9 cellular contexts compared by ENCODE assay signal in the genomic region with DNA sequence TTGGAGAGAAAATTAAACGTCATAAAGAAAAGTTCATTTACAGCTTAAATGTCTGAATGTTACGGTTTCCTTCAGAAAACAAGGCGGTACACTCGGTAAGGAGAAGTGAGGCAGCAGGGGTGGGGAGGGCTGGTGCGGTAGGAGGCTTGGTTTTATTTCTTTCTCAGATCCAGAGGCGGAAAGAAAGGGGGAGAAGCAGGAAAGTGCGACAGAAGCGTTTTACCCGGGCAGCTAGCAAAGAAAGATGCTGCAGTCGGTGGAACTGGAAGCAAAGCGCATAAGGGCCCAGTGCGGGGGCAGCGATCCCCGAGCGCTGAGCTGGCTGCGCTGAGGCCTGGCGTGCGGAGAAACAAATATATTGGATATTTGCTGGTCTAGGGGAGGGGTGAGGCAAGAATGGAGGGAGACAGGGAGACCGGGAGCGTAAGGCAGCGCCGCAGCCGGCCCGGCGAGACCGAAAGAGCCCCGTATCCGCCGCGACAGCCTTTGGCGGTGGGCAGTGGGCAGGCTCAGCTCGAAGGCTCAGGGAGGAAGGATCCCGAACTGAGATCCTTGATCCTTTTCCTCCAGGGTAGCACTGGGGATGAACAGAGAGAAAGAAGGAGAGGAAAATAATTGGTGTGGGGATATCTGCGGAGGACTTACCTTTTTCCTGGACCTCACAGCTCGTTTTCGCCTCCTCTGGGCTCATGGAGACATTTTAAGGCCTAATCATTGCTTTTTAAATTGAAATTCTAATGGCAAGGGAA. TPM values are rescaled to one million over a fixed set of nuclear protein-coding genes. Genes with fewer than 3 reads are reported as not detected.
DNase-seq lines count a peak whose midpoint lies in the region; ATAC-seq, FAIRE-seq and TF ChIP-seq lines count a peak whose summit lies in the region.
"Had no signal": no experiment of that assay in that cellular context is flagged by ENCODE, and none has a peak within 500 bp of the region (broad histone marks: within the 10 kb centered on the region; RNA-seq: fewer than 3 reads in every experiment).

No MANE protein-coding gene starts in this region.

- H3K27me3 Mint-ChIP-seq in memory B cell = peaks cover 49% of the 10 kb centered on the region

- H3K27me3 ChIP-seq in HepG2 (ENCODE audit: control insufficient read depth in 1 of 2, insufficient read depth in 2 of 2, low read length in 2 of 2) (peaks cover 19 to 99% of the 10 kb centered on the region in 2 experiments), right lobe of liver (peaks cover 11 to 58% of the 10 kb centered on the region in 2 donors), uterus (peaks cover 11 to 88% of the 10 kb centered on the region in 2 donors)

- POLR2A ChIA-PET in HepG2 (lab: Yijun Ruan, JAX) = no interaction called here

- H3K4me3 Mint-ChIP-seq in memory B cell = peak overlapping the region; percentile 43

- FAIRE-seq in HepG2 (lab: Jason Lieb, UNC) = no peak

- TF ChIP-seq EP300 in HepG2 (IDR thresholded peaks at IDR 0.05; ENCODE audit: low read depth in 2 of 2, low read length in 2 of 2) (no peak), HepG2 (CRISPR knock-in tag; IDR thresholded peaks at IDR 0.05; ENCODE audit: borderline replicate concordance) (no peak)

- no peak for TF ChIP-seq POLR2A in HepG2 (IDR thresholded peaks at IDR 0.05; ENCODE audit: insufficient read depth in 1 of 2, low read depth in 2 of 2, low read length in 2 of 2)
- TF ChIP-seq POLR2A in right lobe of liver (IDR thresholded peaks at IDR 0.05) = no peak
- TF ChIP-seq POLR2A in uterus (IDR thresholded peaks at IDR 0.05) = no peak

- TF ChIP-seq CTCF in HepG2 (CRISPR knock-in tag; IDR thresholded peaks at IDR 0.05) (no peak), right lobe of liver (IDR thresholded peaks at IDR 0.05) (no peak), uterus (IDR thresholded peaks at IDR 0.05) (no peak)

- intact Hi-C loops in HepG2 (cut with micrococcal nuclease; ENCODE audit: unreplicated experiment) (no loop called here), right lobe of liver (cut with DNase I) (no loop called here), uterus (cut with DNase I; ENCODE audit: low total_unique reads) (no loop called here)

- BruUV-seq in HepG2 (replicated peaks; lab: Mats Ljungman, UMichigan) = no TSS peak

- H3K4me2 ChIP-seq in HepG2 (ENCODE audit: low read depth, low read length) = no peak overlapping the region

- peaks cover 21% of the 10 kb centered on the region for H3K4me1 Mint-ChIP-seq in memory B cell

- H3K9ac ChIP-seq in HepG2 (ENCODE audit: insufficient read depth, low read depth, low read length) = no peak overlapping the region

- H3K27ac ChIP-seq in HepG2 (ENCODE audit: extremely low read length, insufficient read depth, low read length) = no peak overlapping the region
- H3K27ac ChIP-seq in right lobe of liver = no peak overlapping the region
- H3K27ac ChIP-seq in uterus = peak overlapping the region in 1 of 2 donors; percentile 60

- no peak overlapping the region for H3K4me3 ChIP-seq in HepG2 (replicated peaks in 1 of 3; ENCODE audit: insufficient read depth in 1 of 3, low read depth in 2 of 3, low read length in 3 of 3)
- H3K4me3 ChIP-seq in right lobe of liver = no peak overlapping the region
- peak overlapping the region; percentile 10 to 16 for H3K4me3 ChIP-seq in uterus

- H3K9me3 ChIP-seq in HepG2 (ENCODE audit: low read length) = no peaks in the 10 kb centered on the region
- H3K9me3 ChIP-seq in right lobe of liver = no peaks in the 10 kb centered on the region
- no peaks in the 10 kb centered on the region for H3K9me3 ChIP-seq in uterus

- ATAC-seq in HepG2 (no peak), right lobe of liver (no peak), memory B cell (ENCODE audit: low read depth) (no peak), HG03108 (IDR thresholded peaks at IDR 0.05; ENCODE audit: unreplicated experiment) (no peak)

- H3K9me3 Mint-ChIP-seq in memory B cell = peaks cover 3% of the 10 kb centered on the region

- CTCF ChIA-PET in HepG2 (lab: Yijun Ruan, JAX; ENCODE audit: low intra/inter-chr PET ratio, low total read pairs) = no interaction called here

- H3K4me1 ChIP-seq in HepG2 (ENCODE audit: insufficient read depth, low read length) (no peaks in the 10 kb centered on the region), right lobe of liver (no peaks in the 10 kb centered on the region), uterus (no peaks in the 10 kb centered on the region)

- WGBS in HepG2 (ENCODE audit: low lambda C conversion rate) = 23% methylated on average over 36 of the region's 36 CpGs
- WGBS in right lobe of liver (ENCODE audit: insufficient coverage, low coverage, low lambda C conversion rate, missing lambda C conversion rate) = 5% methylated on average over 33 of the region's 36 CpGs

- peak overlapping the region; percentile 26 for H3K27ac Mint-ChIP-seq in memory B cell

- no peak for TF ChIP-seq RAD21 in HepG2 (CRISPR knock-in tag; IDR thresholded peaks at IDR 0.05)

- H3K79me2 ChIP-seq in HepG2 (ENCODE audit: insufficient read depth, low read length) = no peaks in the 10 kb centered on the region

- H2AFZ ChIP-seq in HepG2 (ENCODE audit: low read length) = no peak overlapping the region

- DNase-seq in HepG2 (ENCODE audit: low spot score) (no peak), right lobe of liver (no peak), memory B cell (ENCODE audit: low spot score in 2 of 2) (no peak), uterus (peak in 1 of 2 donors; percentile 23), cortex of kidney (lab: John Stamatoyannopoulos, UW) (no peak)
- DNase-seq: dermis blood vessel endothelial cell had no signal

- in situ Hi-C loops in HepG2 (cut with HindIII; ENCODE audit: extremely low pct_ligation_motif_present, low pct_unique_long_range_greater_than_20kb) = no loop called here

- 0 out of 2 replicates have a peak, but pooled peaks cover 2% of the 10 kb centered on the region for H4K20me1 ChIP-seq in HepG2 (ENCODE audit: insufficient read depth, low read length)

- H3K36me3 Mint-ChIP-seq in memory B cell = peaks cover 3% of the 10 kb centered on the region

- H3K36me3 ChIP-seq in HepG2 (replicated peaks in 1 of 2; ENCODE audit: control insufficient read depth in 1 of 2, insufficient read depth in 2 of 2, low read length in 2 of 2) (no peaks in the 10 kb centered on the region), right lobe of liver (no peaks in the 10 kb centered on the region), uterus (no peaks in the 10 kb centered on the region)

RNA-seq across cellular contexts. Expression of a gene that starts 6.4 kb away (rescaled TPM):
- total RNA-seq in HepG2 (2016; rRNA removed; fragmentation: Illumina TruSeq; extraction: Trizol) (not detected in 2 replicates), right lobe of liver (not detected), uterus (1 to 10 TPM in 1 of 4 donors, under 1 TPM in 1, not detected in 2; 0.69 to 3.3 TPM)
- total RNA-seq in HepG2 (2016; cell fraction: cytosol; rRNA removed; fragmentation: Illumina TruSeq; extraction: Trizol; ENCODE audit: low read depth) = not detected in 2 replicates
- total RNA-seq in HepG2 (2016; cell fraction: insoluble cytoplasmic fraction; rRNA removed; fragmentation: Illumina TruSeq; extraction: Trizol) = not detected in 2 replicates
- total RNA-seq in HepG2 (2016; cell fraction: membrane; rRNA removed; fragmentation: Illumina TruSeq; extraction: Trizol) = not detected in 2 replicates
- total RNA-seq in HepG2 (2016; cell fraction: nucleus; rRNA removed; fragmentation: Illumina TruSeq; extraction: Trizol) = not detected in 2 replicates
- polyA plus RNA-seq in HepG2 (2011; rRNA removed) = not detected in 2 replicates
- polyA plus RNA-seq in HepG2 (2011; cell fraction: cytosol; rRNA removed) = not detected in 2 replicates
- polyA plus RNA-seq in HepG2 (2011; cell fraction: nucleus; rRNA removed) = not detected in 2 replicates
- not detected in 2 replicates for polyA plus RNA-seq in HepG2 (2012)
- polyA plus RNA-seq in HepG2 (2016; cell fraction: cytosol; fragmentation: Illumina TruSeq; extraction: Trizol; ENCODE audit: low read depth) = not detected in 2 replicates
- not detected in 2 replicates for polyA plus RNA-seq in HepG2 (2016; cell fraction: insoluble cytoplasmic fraction; fragmentation: Illumina TruSeq; extraction: Trizol; ENCODE audit: low read depth)
- not detected in 2 replicates for polyA plus RNA-seq in HepG2 (2016; cell fraction: membrane; fragmentation: Illumina TruSeq; extraction: Trizol; ENCODE audit: low read depth)
- polyA plus RNA-seq in HepG2 (2016; cell fraction: nucleus; fragmentation: Illumina TruSeq; extraction: Trizol; ENCODE audit: insufficient read depth, low read depth) = not detected in 2 replicates
- polyA minus RNA-seq in HepG2 (2011; rRNA and poly(A)+ RNA removed; ENCODE audit: low replicate concordance) = 8.8 TPM in 1 of 2 replicates, not detected in the other
- polyA minus RNA-seq in HepG2 (2011; cell fraction: cytosol; rRNA and poly(A)+ RNA removed) = 0.30 TPM in 1 of 2 replicates, not detected in the other
- 0.13 TPM in 1 of 2 replicates, not detected in the other for polyA minus RNA-seq in HepG2 (2011; cell fraction: nucleus; rRNA and poly(A)+ RNA removed)
- total RNA-seq: dermis blood vessel endothelial cell; T-helper 2 cell treated with Interferon-gamma antibody and Interleukin-4, amounts not matched to agents 100 ng/mL and 5 ng/mL, for 36 hours had no signal

RNA-seq across cellular contexts. Expression of a gene that starts 8.2 kb away (rescaled TPM):
- total RNA-seq in HepG2 (2016; rRNA removed; fragmentation: Illumina TruSeq; extraction: Trizol) = not detected in 2 replicates
- total RNA-seq in HepG2 (2016; cell fraction: cytosol; rRNA removed; fragmentation: Illumina TruSeq; extraction: Trizol; ENCODE audit: low read depth) = not detected in 2 replicates
- total RNA-seq in HepG2 (2016; cell fraction: insoluble cytoplasmic fraction; rRNA removed; fragmentation: Illumina TruSeq; extraction: Trizol) = not detected in 2 replicates
- not detected in 2 replicates for total RNA-seq in HepG2 (2016; cell fraction: membrane; rRNA removed; fragmentation: Illumina TruSeq; extraction: Trizol)
- total RNA-seq in HepG2 (2016; cell fraction: nucleus; rRNA removed; fragmentation: Illumina TruSeq; extraction: Trizol) = not detected in 2 replicates
- polyA plus RNA-seq in HepG2 (2011; rRNA removed) = not detected in 2 replicates
- not detected in 2 replicates for polyA plus RNA-seq in HepG2 (2011; cell fraction: cytosol; rRNA removed)
- not detected in 2 replicates for polyA plus RNA-seq in HepG2 (2011; cell fraction: nucleus; rRNA removed)
- not detected in 2 replicates for polyA plus RNA-seq in HepG2 (2012)
- polyA plus RNA-seq in HepG2 (2016; cell fraction: cytosol; fragmentation: Illumina TruSeq; extraction: Trizol; ENCODE audit: low read depth) = not detected in 2 replicates
- polyA plus RNA-seq in HepG2 (2016; cell fraction: insoluble cytoplasmic fraction; fragmentation: Illumina TruSeq; extraction: Trizol; ENCODE audit: low read depth) = not detected in 2 replicates
- polyA plus RNA-seq in HepG2 (2016; cell fraction: membrane; fragmentation: Illumina TruSeq; extraction: Trizol; ENCODE audit: low read depth) = not detected in 2 replicates
- not detected in 2 replicates for polyA plus RNA-seq in HepG2 (2016; cell fraction: nucleus; fragmentation: Illumina TruSeq; extraction: Trizol; ENCODE audit: insufficient read depth, low read depth)
- polyA minus RNA-seq in HepG2 (2011; rRNA and poly(A)+ RNA removed; ENCODE audit: low replicate concordance) = 0.84 TPM in 1 of 2 replicates, not detected in the other
- polyA minus RNA-seq in HepG2 (2011; cell fraction: cytosol; rRNA and poly(A)+ RNA removed) = not detected in 2 replicates
- polyA minus RNA-seq in HepG2 (2011; cell fraction: nucleus; rRNA and poly(A)+ RNA removed) = not detected in 2 replicates
- not detected for total RNA-seq in right lobe of liver
- total RNA-seq in uterus = 1 to 10 TPM in 3 of 4 donors, not detected in 1; 1.2 to 4.1 (median 2.1) TPM
- total RNA-seq: dermis blood vessel endothelial cell; T-helper 2 cell treated with Interferon-gamma antibody and Interleukin-4, amounts not matched to agents 100 ng/mL and 5 ng/mL, for 36 hours had no signal

RNA-seq across cellular contexts. Expression of a gene that starts 11.9 kb away (rescaled TPM):
- total RNA-seq in HepG2 (2016; rRNA removed; fragmentation: Illumina TruSeq; extraction: Trizol) = not detected in 2 replicates
- total RNA-seq in HepG2 (2016; cell fraction: cytosol; rRNA removed; fragmentation: Illumina TruSeq; extraction: Trizol; ENCODE audit: low read depth) = not detected in 2 replicates
- total RNA-seq in HepG2 (2016; cell fraction: insoluble cytoplasmic fraction; rRNA removed; fragmentation: Illumina TruSeq; extraction: Trizol) = not detected in 2 replicates
- not detected in 2 replicates for total RNA-seq in HepG2 (2016; cell fraction: membrane; rRNA removed; fragmentation: Illumina TruSeq; extraction: Trizol)
- not detected in 2 replicates for total RNA-seq in HepG2 (2016; cell fraction: nucleus; rRNA removed; fragmentation: Illumina TruSeq; extraction: Trizol)
- not detected in 2 replicates for polyA plus RNA-seq in HepG2 (2011; rRNA removed)
- not detected in 2 replicates for polyA plus RNA-seq in HepG2 (2011; cell fraction: cytosol; rRNA removed)
- not detected in 2 replicates for polyA plus RNA-seq in HepG2 (2011; cell fraction: nucleus; rRNA removed)
- polyA plus RNA-seq in HepG2 (2012) = not detected in 2 replicates
- not detected in 2 replicates for polyA plus RNA-seq in HepG2 (2016; cell fraction: cytosol; fragmentation: Illumina TruSeq; extraction: Trizol; ENCODE audit: low read depth)
- polyA plus RNA-seq in HepG2 (2016; cell fraction: insoluble cytoplasmic fraction; fragmentation: Illumina TruSeq; extraction: Trizol; ENCODE audit: low read depth) = not detected in 2 replicates
- not detected in 2 replicates for polyA plus RNA-seq in HepG2 (2016; cell fraction: membrane; fragmentation: Illumina TruSeq; extraction: Trizol; ENCODE audit: low read depth)
- not detected in 2 replicates for polyA plus RNA-seq in HepG2 (2016; cell fraction: nucleus; fragmentation: Illumina TruSeq; extraction: Trizol; ENCODE audit: insufficient read depth, low read depth)
- polyA minus RNA-seq in HepG2 (2011; rRNA and poly(A)+ RNA removed; ENCODE audit: low replicate concordance) = not detected in 2 replicates
- not detected in 2 replicates for polyA minus RNA-seq in HepG2 (2011; cell fraction: cytosol; rRNA and poly(A)+ RNA removed)
- polyA minus RNA-seq in HepG2 (2011; cell fraction: nucleus; rRNA and poly(A)+ RNA removed) = not detected in 2 replicates
- total RNA-seq in right lobe of liver = not detected
- not detected for total RNA-seq in uterus
- total RNA-seq: dermis blood vessel endothelial cell; MCF 10A; T-helper 2 cell treated with Interferon-gamma antibody and Interleukin-4, amounts not matched to agents 100 ng/mL and 5 ng/mL, for 36 hours had no signal

RNA-seq across cellular contexts. Expression of a gene that starts 18.4 kb away (rescaled TPM):
- total RNA-seq in HepG2 (2016; rRNA removed; fragmentation: Illumina TruSeq; extraction: Trizol) (not detected in 2 replicates), right lobe of liver (not detected), uterus (10 to 100 TPM in 1 of 4 donors, 1 to 10 TPM in 2, not detected in 1; 1.3 to 12.4 (median 3.2) TPM)
- total RNA-seq in HepG2 (2016; cell fraction: cytosol; rRNA removed; fragmentation: Illumina TruSeq; extraction: Trizol; ENCODE audit: low read depth) = not detected in 2 replicates
- total RNA-seq in HepG2 (2016; cell fraction: insoluble cytoplasmic fraction; rRNA removed; fragmentation: Illumina TruSeq; extraction: Trizol) = not detected in 2 replicates
- total RNA-seq in HepG2 (2016; cell fraction: membrane; rRNA removed; fragmentation: Illumina TruSeq; extraction: Trizol) = not detected in 2 replicates
- not detected in 2 replicates for total RNA-seq in HepG2 (2016; cell fraction: nucleus; rRNA removed; fragmentation: Illumina TruSeq; extraction: Trizol)
- polyA plus RNA-seq in HepG2 (2011; rRNA removed) = not detected in 2 replicates
- 0.17 TPM in 1 of 2 replicates, not detected in the other for polyA plus RNA-seq in HepG2 (2011; cell fraction: cytosol; rRNA removed)
- not detected in 2 replicates for polyA plus RNA-seq in HepG2 (2011; cell fraction: nucleus; rRNA removed)
- 0.35 TPM in 1 of 2 replicates, not detected in the other for polyA plus RNA-seq in HepG2 (2012)
- polyA plus RNA-seq in HepG2 (2016; cell fraction: cytosol; fragmentation: Illumina TruSeq; extraction: Trizol; ENCODE audit: low read depth) = not detected in 2 replicates
- polyA plus RNA-seq in HepG2 (2016; cell fraction: insoluble cytoplasmic fraction; fragmentation: Illumina TruSeq; extraction: Trizol; ENCODE audit: low read depth) = 0.19 TPM in 1 of 2 replicates, not detected in the other
- polyA plus RNA-seq in HepG2 (2016; cell fraction: membrane; fragmentation: Illumina TruSeq; extraction: Trizol; ENCODE audit: low read depth) = not detected in 2 replicates
- polyA plus RNA-seq in HepG2 (2016; cell fraction: nucleus; fragmentation: Illumina TruSeq; extraction: Trizol; ENCODE audit: insufficient read depth, low read depth) = not detected in 2 replicates
- polyA minus RNA-seq in HepG2 (2011; rRNA and poly(A)+ RNA removed; ENCODE audit: low replicate concordance) = 19.2 TPM in 1 of 2 replicates, not detected in the other
- polyA minus RNA-seq in HepG2 (2011; cell fraction: cytosol; rRNA and poly(A)+ RNA removed) = not detected in 2 replicates
- polyA minus RNA-seq in HepG2 (2011; cell fraction: nucleus; rRNA and poly(A)+ RNA removed) = 0.26 TPM in 1 of 2 replicates, not detected in the other
- total RNA-seq: MCF 10A; T-helper 2 cell treated with Interferon-gamma antibody and Interleukin-4, amounts not matched to agents 100 ng/mL and 5 ng/mL, for 36 hours had no signal

RNA-seq across cellular contexts. Expression of a gene that starts 27.9 kb away (rescaled TPM):
- total RNA-seq in HepG2 (2016; rRNA removed; fragmentation: Illumina TruSeq; extraction: Trizol) (0.07 TPM in 2 replicates), right lobe of liver (not detected), uterus (not detected)
- total RNA-seq in HepG2 (2016; cell fraction: cytosol; rRNA removed; fragmentation: Illumina TruSeq; extraction: Trizol; ENCODE audit: low read depth) = not detected in 2 replicates
- total RNA-seq in HepG2 (2016; cell fraction: insoluble cytoplasmic fraction; rRNA removed; fragmentation: Illumina TruSeq; extraction: Trizol) = not detected in 2 replicates
- 0.10 TPM in 1 of 2 replicates, not detected in the other for total RNA-seq in HepG2 (2016; cell fraction: membrane; rRNA removed; fragmentation: Illumina TruSeq; extraction: Trizol)
- not detected in 2 replicates for total RNA-seq in HepG2 (2016; cell fraction: nucleus; rRNA removed; fragmentation: Illumina TruSeq; extraction: Trizol)
- polyA plus RNA-seq in HepG2 (2011; rRNA removed) = not detected in 2 replicates
- not detected in 2 replicates for polyA plus RNA-seq in HepG2 (2011; cell fraction: cytosol; rRNA removed)
- not detected in 2 replicates for polyA plus RNA-seq in HepG2 (2011; cell fraction: nucleus; rRNA removed)
- not detected in 2 replicates for polyA plus RNA-seq in HepG2 (2012)
- not detected in 2 replicates for polyA plus RNA-seq in HepG2 (2016; cell fraction: cytosol; fragmentation: Illumina TruSeq; extraction: Trizol; ENCODE audit: low read depth)
- polyA plus RNA-seq in HepG2 (2016; cell fraction: insoluble cytoplasmic fraction; fragmentation: Illumina TruSeq; extraction: Trizol; ENCODE audit: low read depth) = not detected in 2 replicates
- polyA plus RNA-seq in HepG2 (2016; cell fraction: membrane; fragmentation: Illumina TruSeq; extraction: Trizol; ENCODE audit: low read depth) = not detected in 2 replicates
- polyA plus RNA-seq in HepG2 (2016; cell fraction: nucleus; fragmentation: Illumina TruSeq; extraction: Trizol; ENCODE audit: insufficient read depth, low read depth) = not detected in 2 replicates
- polyA minus RNA-seq in HepG2 (2011; rRNA and poly(A)+ RNA removed; ENCODE audit: low replicate concordance) = 0.10 and 9.6 TPM in 2 replicates
- polyA minus RNA-seq in HepG2 (2011; cell fraction: cytosol; rRNA and poly(A)+ RNA removed) = not detected in 2 replicates
- polyA minus RNA-seq in HepG2 (2011; cell fraction: nucleus; rRNA and poly(A)+ RNA removed) = not detected in 2 replicates
- total RNA-seq: dermis blood vessel endothelial cell; T-helper 2 cell treated with Interferon-gamma antibody and Interleukin-4, amounts not matched to agents 100 ng/mL and 5 ng/mL, for 36 hours had no signal

Comparison
In these comparisons a context has a peak if more than half of its experiments do, and no peak if none do; other contexts are left out.
1. H3K4me3 ChIP-seq: peak in uterus (2 of 2); none in HepG2 (0 of 3) and right lobe of liver (0 of 3).